In the genomic region with DNA sequence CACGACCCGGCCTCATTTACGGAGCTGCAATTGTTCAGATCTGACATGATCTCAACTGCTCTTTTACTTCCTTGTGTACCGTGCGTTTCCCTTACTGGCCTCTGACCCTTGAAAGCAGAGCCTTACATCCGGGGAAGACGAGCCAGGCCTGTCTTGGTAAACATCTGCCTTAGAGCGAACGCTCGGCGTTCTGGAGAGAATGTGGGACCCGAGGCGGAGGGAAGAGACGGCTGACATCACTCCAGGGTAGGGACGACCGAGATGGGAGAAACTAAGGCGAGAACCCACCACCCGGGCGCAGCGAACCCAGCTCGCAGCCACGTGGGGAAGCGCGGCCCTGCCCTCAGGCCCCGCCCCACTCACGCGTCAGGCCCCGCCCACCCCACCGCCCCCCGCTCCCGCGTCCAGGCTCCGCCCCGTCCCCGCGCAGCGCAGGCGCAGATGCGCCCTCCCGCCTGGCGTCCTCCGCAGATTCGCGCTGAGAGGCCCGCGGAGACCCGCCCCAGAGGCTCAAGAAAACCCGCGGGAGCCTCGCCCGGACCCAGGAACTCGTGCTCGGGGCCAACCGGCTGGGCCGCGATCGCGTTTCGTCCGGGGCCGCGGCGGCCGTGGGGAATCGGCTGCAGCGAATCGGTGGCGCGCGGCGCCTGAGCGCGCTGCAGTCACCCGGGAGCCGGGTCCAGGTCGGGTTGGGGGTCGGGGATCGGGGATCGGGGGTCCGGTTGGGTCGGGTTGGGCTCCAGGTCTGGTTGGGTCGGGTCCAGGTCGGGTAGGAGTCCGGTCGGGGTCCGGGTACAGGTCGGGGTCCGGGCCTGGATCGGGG, we compare ENCODE assay signal across 1 cellular context.
A peak's percentile ranks its signal among the peaks of the same experiment; 100 is the strongest.
TF ChIP-seq lines count a peak whose summit lies in the region.

TSS of gene TELO2 (plus strand) at position 438 of the 823 bp plus-strand sequence. CDS start 922 bp downstream, outside the sequence.

TF ChIP-seq in GM12878, 131 proteins besides CTCF, POLR2A, EP300 and RAD21 (continued from another document):
- TF ChIP-seq SREBF1 (IDR thresholded peaks at IDR 0.05; ENCODE audit: low read length) = no peak
- TF ChIP-seq NKRF (conservative IDR thresholded peaks at IDR 0.05) = peak; percentile 79
- no peak for TF ChIP-seq ZBTB40 (IDR thresholded peaks at IDR 0.05; ENCODE audit: borderline replicate concordance)
- TF ChIP-seq POLR2AphosphoS5 (IDR thresholded peaks at IDR 0.05; ENCODE audit: low read length) = peak; percentile 67; the same call in 1 of the 2 replicates
- TF ChIP-seq PKNOX1 (IDR thresholded peaks at IDR 0.05) = no peak
- no peak for TF ChIP-seq NR2C2 (IDR thresholded peaks at IDR 0.05; ENCODE audit: borderline replicate concordance, control insufficient read depth, insufficient read length, low read depth)
- no peak for TF ChIP-seq SUZ12 (IDR thresholded peaks at IDR 0.05; ENCODE audit: unreplicated experiment)
- no peak for TF ChIP-seq HDAC2 (IDR thresholded peaks at IDR 0.05)
- TF ChIP-seq BCLAF1 (IDR thresholded peaks at IDR 0.05) = no peak
- TF ChIP-seq NR2C1 (IDR thresholded peaks at IDR 0.05) = peak; percentile 69
- peak; percentile 35 for TF ChIP-seq HDAC6 (IDR thresholded peaks at IDR 0.05; ENCODE audit: unreplicated experiment)
- TF ChIP-seq ZNF687 (IDR thresholded peaks at IDR 0.05) = peak; percentile 86
- TF ChIP-seq RFX5 (IDR thresholded peaks at IDR 0.05; ENCODE audit: low read depth, low read length) = no peak
- TF ChIP-seq, protein P1, sequence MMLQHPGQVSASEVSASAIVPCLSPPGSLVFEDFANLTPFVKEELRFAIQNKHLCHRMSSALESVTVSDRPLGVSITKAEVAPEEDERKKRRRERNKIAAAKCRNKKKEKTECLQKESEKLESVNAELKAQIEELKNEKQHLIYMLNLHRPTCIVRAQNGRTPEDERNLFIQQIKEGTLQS (IDR thresholded peaks at IDR 0.05; ENCODE audit: borderline replicate concordance, extremely low read depth, low read depth, low read length) = 0 out of 2 replicates have a peak, but pooled peaks have one; percentile 2
- no peak for TF ChIP-seq SRF (IDR thresholded peaks at IDR 0.05; ENCODE audit: low read depth in 2 of 2, low read length in 2 of 2)
- 0 out of 2 replicates have a peak, but pooled peaks have one; percentile 47 for TF ChIP-seq SMARCA5 (IDR thresholded peaks at IDR 0.05)
- TF ChIP-seq BMI1 (IDR thresholded peaks at IDR 0.05; ENCODE audit: borderline replicate concordance) = no peak
- peak; percentile 47 for TF ChIP-seq NRF1 (conservative IDR thresholded peaks at IDR 0.05; ENCODE audit: low read depth, low read length)
- TF ChIP-seq EED (IDR thresholded peaks at IDR 0.05; ENCODE audit: low read depth) = no peak
- 0 out of 2 replicates have a peak, but pooled peaks have one; percentile 51 for TF ChIP-seq FOXK2 (IDR thresholded peaks at IDR 0.05)
- TF ChIP-seq, protein P2, sequence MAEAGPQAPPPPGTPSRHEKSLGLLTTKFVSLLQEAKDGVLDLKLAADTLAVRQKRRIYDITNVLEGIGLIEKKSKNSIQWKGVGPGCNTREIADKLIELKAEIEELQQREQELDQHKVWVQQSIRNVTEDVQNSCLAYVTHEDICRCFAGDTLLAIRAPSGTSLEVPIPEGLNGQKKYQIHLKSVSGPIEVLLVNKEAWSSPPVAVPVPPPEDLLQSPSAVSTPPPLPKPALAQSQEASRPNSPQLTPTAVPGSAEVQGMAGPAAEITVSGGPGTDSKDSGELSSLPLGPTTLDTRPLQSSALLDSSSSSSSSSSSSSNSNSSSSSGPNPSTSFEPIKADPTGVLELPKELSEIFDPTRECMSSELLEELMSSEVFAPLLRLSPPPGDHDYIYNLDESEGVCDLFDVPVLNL (IDR thresholded peaks at IDR 0.05; ENCODE audit: low read depth, low read length) = no peak
- TF ChIP-seq, protein P3, sequence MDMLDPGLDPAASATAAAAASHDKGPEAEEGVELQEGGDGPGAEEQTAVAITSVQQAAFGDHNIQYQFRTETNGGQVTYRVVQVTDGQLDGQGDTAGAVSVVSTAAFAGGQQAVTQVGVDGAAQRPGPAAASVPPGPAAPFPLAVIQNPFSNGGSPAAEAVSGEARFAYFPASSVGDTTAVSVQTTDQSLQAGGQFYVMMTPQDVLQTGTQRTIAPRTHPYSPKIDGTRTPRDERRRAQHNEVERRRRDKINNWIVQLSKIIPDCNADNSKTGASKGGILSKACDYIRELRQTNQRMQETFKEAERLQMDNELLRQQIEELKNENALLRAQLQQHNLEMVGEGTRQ (IDR thresholded peaks at IDR 0.05; ENCODE audit: borderline replicate concordance, low read depth, low read length) = peak; percentile 7
- TF ChIP-seq DPF2 (IDR thresholded peaks at IDR 0.05) = 0 out of 2 replicates have a peak, but pooled peaks have one; percentile 32
- TF ChIP-seq EZH2 (IDR thresholded peaks at IDR 0.05; ENCODE audit: borderline replicate concordance, control insufficient read depth, low read depth, low read length) = no peak
- no peak for TF ChIP-seq ZNF622 (IDR thresholded peaks at IDR 0.05)
- TF ChIP-seq ATF2 (IDR thresholded peaks at IDR 0.05; ENCODE audit: low read length) = no peak
- peak; percentile 27; the same call in 1 of the 2 replicates for TF ChIP-seq ZNF24 (IDR thresholded peaks at IDR 0.05)
- TF ChIP-seq NFXL1 (IDR thresholded peaks at IDR 0.05; ENCODE audit: borderline replicate concordance) = no peak
- TF ChIP-seq CEBPB (IDR thresholded peaks at IDR 0.05; ENCODE audit: borderline replicate concordance in 1 of 2, low read depth in 2 of 2, low read length in 2 of 2) = no peak
- peak; percentile 91; the same call in 1 of the 2 replicates for TF ChIP-seq RB1 (IDR thresholded peaks at IDR 0.05; ENCODE audit: borderline replicate concordance)
- 0 out of 2 replicates have a peak, but pooled peaks have one; percentile 9 for TF ChIP-seq IRF4 (IDR thresholded peaks at IDR 0.05; ENCODE audit: low read depth, low read length)
- TF ChIP-seq CHD4 (IDR thresholded peaks at IDR 0.05) = no peak
- TF ChIP-seq, protein P4, sequence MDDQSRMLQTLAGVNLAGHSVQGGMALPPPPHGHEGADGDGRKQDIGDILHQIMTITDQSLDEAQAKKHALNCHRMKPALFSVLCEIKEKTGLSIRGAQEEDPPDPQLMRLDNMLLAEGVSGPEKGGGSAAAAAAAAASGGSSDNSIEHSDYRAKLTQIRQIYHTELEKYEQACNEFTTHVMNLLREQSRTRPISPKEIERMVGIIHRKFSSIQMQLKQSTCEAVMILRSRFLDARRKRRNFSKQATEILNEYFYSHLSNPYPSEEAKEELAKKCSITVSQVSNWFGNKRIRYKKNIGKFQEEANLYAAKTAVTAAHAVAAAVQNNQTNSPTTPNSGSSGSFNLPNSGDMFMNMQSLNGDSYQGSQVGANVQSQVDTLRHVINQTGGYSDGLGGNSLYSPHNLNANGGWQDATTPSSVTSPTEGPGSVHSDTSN (IDR thresholded peaks at IDR 0.05; ENCODE audit: insufficient replicate concordance, low read depth, low read length) = no peak
TF ChIP-seq in GM12878: peak in this region for 33.
